Comparison of ENCODE assay signal across 13 cellular contexts in the genomic region with DNA sequence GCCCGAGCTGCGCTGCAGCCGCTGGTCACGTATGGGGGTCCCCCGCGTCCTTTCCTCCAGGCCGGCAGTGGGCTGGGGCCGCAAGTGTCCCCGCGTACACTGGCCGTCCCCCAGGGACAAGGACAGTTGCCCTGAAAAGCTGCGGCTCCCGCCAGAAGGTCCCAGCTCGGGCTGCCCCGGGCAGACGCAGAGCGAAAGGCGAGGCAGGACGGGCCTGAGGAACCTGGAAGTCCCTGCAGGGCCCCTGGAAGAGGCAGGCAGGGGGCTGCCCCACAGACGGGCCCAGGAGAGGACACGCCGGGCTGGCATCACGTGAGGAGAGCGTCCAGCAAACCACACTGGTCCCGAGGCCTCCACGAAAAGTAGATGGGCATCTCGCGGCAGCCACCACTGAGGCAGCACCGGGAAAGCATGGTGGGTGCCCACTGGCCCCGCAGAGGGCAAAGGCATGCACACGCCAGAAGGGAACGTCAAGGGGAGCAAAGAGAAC. TPM values are rescaled to one million over a fixed set of nuclear protein-coding genes. Genes with fewer than 3 reads are reported as not detected.
DNase-seq lines count a peak whose midpoint lies in the region; ATAC-seq, FAIRE-seq and TF ChIP-seq lines count a peak whose summit lies in the region.
"Had no signal": no experiment of that assay in that cellular context is flagged by ENCODE, and none has a peak within 500 bp of the region (broad histone marks: within the 10 kb centered on the region; RNA-seq: fewer than 3 reads in every experiment).

No MANE protein-coding gene starts in this region.

- H3K36me3 ChIP-seq in HUES6 (ENCODE audit: control insufficient read depth, insufficient read depth, low read length) (no peaks in the 10 kb centered on the region), esophagus squamous epithelium (no peaks in the 10 kb centered on the region), neural progenitor cell (no peaks in the 10 kb centered on the region)

- CTCF ChIA-PET in A549 (lab: Yijun Ruan, JAX), result interaction anchor here (0.8 to 7.7 kb wide), 14 partner anchors 10 to 521 kb away, joined by 3 to 47 read pairs (median 5); no protein-coding TSS in a partner anchor

- TF ChIP-seq CTCF in A549 (IDR thresholded peaks at IDR 0.05) (no peak), esophagus squamous epithelium (IDR thresholded peaks at IDR 0.05) (no peak), neural progenitor cell (IDR thresholded peaks at IDR 0.05) (no peak)

- TF ChIP-seq POLR2A in A549 (IDR thresholded peaks at IDR 0.05; ENCODE audit: low read length) (no peak), esophagus squamous epithelium (IDR thresholded peaks at IDR 0.05) (no peak)

- H3K9ac ChIP-seq in HUES6 (ENCODE audit: low read length), result peak overlapping the region; percentile 34
- no peak overlapping the region for H3K9ac ChIP-seq in neural progenitor cell

- FAIRE-seq in A549 (lab: Jason Lieb, UNC), result no peak
- FAIRE-seq: islet of Langerhans had no signal

- H3K4me3 ChIP-seq in A549 (peak overlapping the region; percentile 63; the same call in 2 of the 3 replicates), HUES6 (ENCODE audit: low read depth, low read length) (peak overlapping the region; percentile 66), esophagus squamous epithelium (peak overlapping the region; percentile 34 to 74 (median 48)), neural progenitor cell (peak overlapping the region; percentile 56)

- peaks cover 11% of the 10 kb centered on the region for H4K20me1 ChIP-seq in neural progenitor cell (ENCODE audit: low read depth)

- peaks cover 30% of the 10 kb centered on the region for H3K27me3 Mint-ChIP-seq in neural progenitor cell (ENCODE audit: insufficient read depth, low read depth)

- ATAC-seq in A549 (no peak), HG03159 (IDR thresholded peaks at IDR 0.05; ENCODE audit: unreplicated experiment) (no peak), GM18873 (IDR thresholded peaks at IDR 0.05; ENCODE audit: low FRiP score, unreplicated experiment) (no peak)

- POLR2A ChIA-PET in A549 (lab: Yijun Ruan, JAX), result no interaction called here

- no peaks in the 10 kb centered on the region for H3K9me3 Mint-ChIP-seq in neural progenitor cell
- H3K9me3 Mint-ChIP-seq: activated CD4-positive, alpha-beta T cell treated with anti-CD3 and anti-CD28 coated beads, Interleukin-2, amount 10 ng/mL, durations not matched to agents 7 days and 5 days had no signal

- H2AFZ ChIP-seq in neural progenitor cell (replicated peaks), result peak overlapping the region; percentile 82

- peaks cover 5% of the 10 kb centered on the region for H3F3A ChIP-seq in neural progenitor cell (ENCODE audit: low read depth)

- no peaks in the 10 kb centered on the region for H3K9me3 ChIP-seq in A549
- H3K9me3 ChIP-seq in HUES6 (ENCODE audit: control insufficient read depth, insufficient read depth, low read depth, low read length), result no peaks in the 10 kb centered on the region
- no peaks in the 10 kb centered on the region for H3K9me3 ChIP-seq in esophagus squamous epithelium
- H3K9me3 ChIP-seq in neural progenitor cell (ENCODE audit: low read depth), result no peaks in the 10 kb centered on the region

- TF ChIP-seq EP300 in A549 (IDR thresholded peaks at IDR 0.05), result no peak

- 91% methylated on average over 18 of the region's 32 CpGs for WGBS in A549 (ENCODE audit: missing lambda C conversion rate)
- WGBS in esophagus squamous epithelium, 2 donors, result 82 to 92% methylated on average over 2 to 9 of the region's 32 CpGs

- peak overlapping the region; percentile 76 for H3K4me3 Mint-ChIP-seq in neural progenitor cell
- H3K4me3 Mint-ChIP-seq: activated CD4-positive, alpha-beta T cell treated with anti-CD3 and anti-CD28 coated beads, Interleukin-2, amount 10 ng/mL, durations not matched to agents 7 days and 5 days had no signal

- no peak overlapping the region for H3K27ac Mint-ChIP-seq in neural progenitor cell
- H3K27ac Mint-ChIP-seq: activated CD4-positive, alpha-beta T cell treated with anti-CD3 and anti-CD28 coated beads, Interleukin-2, amount 10 ng/mL, durations not matched to agents 7 days and 5 days had no signal

- DNase-seq in A549 (ENCODE audit: low read depth in 1 of 2, low spot score in 1 of 2), result no peak
- no peak for DNase-seq in esophagus squamous epithelium (lab: John Stamatoyannopoulos, UW)
- no peak for DNase-seq in neural progenitor cell (ENCODE audit: low spot score)
- DNase-seq in islet precursor cell, result no peak
- DNase-seq in NOMO-1 treated with dmso at 0.1 percent for 144 hours (lab: John Stamatoyannopoulos, UW; ENCODE audit: unreplicated experiment), result no peak
- DNase-seq: NCI-H82; stimulated activated CD4-positive, alpha-beta T cell treated with anti-CD3 and anti-CD28 coated beads, Interleukin-1b, Interleukin-23, amount 100 ng/mL, for 48 hours had no signal

- H3K4me2 ChIP-seq in A549 (peak overlapping the region; percentile 85), neural progenitor cell (peak overlapping the region; percentile 87)

- peak overlapping the region; percentile 89 to 92; a peak in 5 of 6 replicates for H3K27ac ChIP-seq in A549
- H3K27ac ChIP-seq in HUES6 (ENCODE audit: low read depth, low read length), result no peak overlapping the region
- peak overlapping the region; percentile 62 to 83 (median 72) for H3K27ac ChIP-seq in esophagus squamous epithelium
- H3K27ac ChIP-seq in neural progenitor cell, result no peak overlapping the region

- H3K79me2 ChIP-seq in neural progenitor cell (ENCODE audit: low read depth), result no peaks in the 10 kb centered on the region

- TF ChIP-seq RAD21 in A549 (conservative IDR thresholded peaks at IDR 0.05 in 1 of 2, IDR thresholded peaks at IDR 0.05 in 1 of 2), result no peak

- peaks cover 28% of the 10 kb centered on the region for H3K4me1 Mint-ChIP-seq in neural progenitor cell

- intact Hi-C loops in esophagus squamous epithelium (cut with DNase I), result no loop called here

- H3K36me3 Mint-ChIP-seq in neural progenitor cell, result peaks cover 1% of the 10 kb centered on the region

- H3K4me1 ChIP-seq in A549 (peaks cover 23% of the 10 kb centered on the region), HUES6 (ENCODE audit: control insufficient read depth, insufficient read depth, low read length) (peaks cover 23% of the 10 kb centered on the region), esophagus squamous epithelium (peaks cover 29 to 65% (median 38%) of the 10 kb centered on the region in 3 donors), neural progenitor cell (peaks cover 8% of the 10 kb centered on the region)

- H3K27me3 ChIP-seq in HUES6 (ENCODE audit: control insufficient read depth, insufficient read depth, low read length), result peaks cover 82% of the 10 kb centered on the region
- peaks cover 0 to 89% (median 10%) of the 10 kb centered on the region in 4 donors for H3K27me3 ChIP-seq in esophagus squamous epithelium
- H3K27me3 ChIP-seq in neural progenitor cell, result peaks cover 91% of the 10 kb centered on the region

TF ChIP-seq in A549, 52 proteins besides CTCF, POLR2A, EP300 and RAD21:
- no peak for TF ChIP-seq MYC (IDR thresholded peaks at IDR 0.05; ENCODE audit: borderline replicate concordance, low read length)
- TF ChIP-seq CEBPB (IDR thresholded peaks at IDR 0.05), result no peak
- no peak for TF ChIP-seq MAZ (IDR thresholded peaks at IDR 0.05; ENCODE audit: borderline replicate concordance, low read depth, low read length)
- no peak for TF ChIP-seq HOXA7 (CRISPR knock-in tag; IDR thresholded peaks at IDR 0.05)
- no peak for TF ChIP-seq RNF2 (IDR thresholded peaks at IDR 0.05; ENCODE audit: borderline replicate concordance, low read depth)
- TF ChIP-seq ZFP36 (IDR thresholded peaks at IDR 0.05; ENCODE audit: borderline replicate concordance, partially characterized antibody), result no peak
- no peak for TF ChIP-seq TP53 (CRISPR knock-in tag; IDR thresholded peaks at IDR 0.05)
- TF ChIP-seq NPAS2 (CRISPR knock-in tag; IDR thresholded peaks at IDR 0.05; ENCODE audit: borderline replicate concordance), result no peak
- no peak for TF ChIP-seq EHMT2 (IDR thresholded peaks at IDR 0.05; ENCODE audit: low read depth)
- TF ChIP-seq, protein P1, sequence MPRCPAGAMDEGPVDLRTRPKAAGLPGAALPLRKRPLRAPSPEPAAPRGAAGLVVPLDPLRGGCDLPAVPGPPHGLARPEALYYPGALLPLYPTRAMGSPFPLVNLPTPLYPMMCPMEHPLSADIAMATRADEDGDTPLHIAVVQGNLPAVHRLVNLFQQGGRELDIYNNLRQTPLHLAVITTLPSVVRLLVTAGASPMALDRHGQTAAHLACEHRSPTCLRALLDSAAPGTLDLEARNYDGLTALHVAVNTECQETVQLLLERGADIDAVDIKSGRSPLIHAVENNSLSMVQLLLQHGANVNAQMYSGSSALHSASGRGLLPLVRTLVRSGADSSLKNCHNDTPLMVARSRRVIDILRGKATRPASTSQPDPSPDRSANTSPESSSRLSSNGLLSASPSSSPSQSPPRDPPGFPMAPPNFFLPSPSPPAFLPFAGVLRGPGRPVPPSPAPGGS (IDR thresholded peaks at IDR 0.05), result no peak
- no peak for TF ChIP-seq BHLHE40 (IDR thresholded peaks at IDR 0.05; ENCODE audit: low read depth, low read length)
- TF ChIP-seq PHF8 (IDR thresholded peaks at IDR 0.05; ENCODE audit: borderline replicate concordance, low read depth), result no peak
- no peak for TF ChIP-seq CHD4 (IDR thresholded peaks at IDR 0.05; ENCODE audit: borderline replicate concordance)
- no peak for TF ChIP-seq JUN (IDR thresholded peaks at IDR 0.05)
- TF ChIP-seq FOSB (CRISPR knock-in tag; IDR thresholded peaks at IDR 0.05), result no peak
- no peak for TF ChIP-seq NR3C1 (IDR thresholded peaks at IDR 0.05)
TF ChIP-seq in A549: peak in this region for 0.

RNA-seq across cellular contexts. Expression of a gene that starts 3.2 kb away (rescaled TPM):
- 1.2 and 1.8 TPM in 2 replicates for polyA plus RNA-seq in A549 (2011; rRNA removed)
- 4.3 and 5.6 TPM in 2 replicates for polyA plus RNA-seq in A549 (2012; cell fraction: cytosol; rRNA removed)
- 17.3 and 32.0 TPM in 2 replicates for polyA plus RNA-seq in A549 (2012; cell fraction: nucleus; rRNA removed)
- polyA plus RNA-seq in A549 (2017; fragmentation: RNase III; extraction: RNeasy Plus Mini Kit Qiagen cat#74134 plus additional on column Dnase treatment), result 4.2 to 5.3 TPM (median 4.4 TPM) in 3 replicates
- polyA minus RNA-seq in A549 (2011; rRNA and poly(A)+ RNA removed), result 2.8 and 5.3 TPM in 2 replicates
- total RNA-seq in esophagus squamous epithelium, result 10 to 100 TPM in 1 of 4 donors, 1 to 10 TPM in 3; 1.2 to 11.3 (median 1.5) TPM
- 1.3 and 3.2 TPM in 2 replicates for total RNA-seq in neural progenitor cell (ENCODE audit: low replicate concordance)
- total RNA-seq: LHCN-M2 had no signal

Comparison
In these comparisons a context has a peak if more than half of its experiments do, and no peak if none do; other contexts are left out.
1. H3K27ac ChIP-seq: peak in A549 (2 of 2) and esophagus squamous epithelium (4 of 4); none in HUES6 (single experiment) and neural progenitor cell (single experiment).
2. Peak in every context shown above with its lines, with median percentiles within 50 percentile points of each other: H3K4me3 ChIP-seq.